8 cellular contexts compared by ENCODE assay signal in genomic region chr10:61835069-61835908, GRCh38.
DNase-seq lines count a peak whose midpoint lies in the region; ATAC-seq lines count a peak whose summit lies in the region.

No MANE protein-coding gene starts in this region.

- 49% methylated on average over 8 of the region's 8 CpGs for WGBS in right cardiac atrium

- H3K4me3 ChIP-seq in right cardiac atrium (ENCODE audit: low read length), result no peak overlapping the region

- ATAC-seq in HG03103 (IDR thresholded peaks at IDR 0.05; ENCODE audit: low read depth, unreplicated experiment) (peak; percentile 68), right cardiac atrium (peak; percentile 45 to 50), GM19395 (IDR thresholded peaks at IDR 0.05; ENCODE audit: unreplicated experiment) (no peak)
- no peak for ATAC-seq in naive thymus-derived CD8-positive, alpha-beta T cell

- intact Hi-C loops in activated CD4-positive, alpha-beta memory T cell treated with anti-CD3 and anti-CD28 coated beads for 36 hours (cut with micrococcal nuclease), result loop anchor here (1.0 to 10.0 kb wide), 3 partner anchors 47 to 1020 kb away; no protein-coding TSS in a partner anchor
- intact Hi-C loops in right cardiac atrium (cut with DNase I), result no loop called here

- no peak for DNase-seq in activated CD4-positive, alpha-beta memory T cell treated with anti-CD3 and anti-CD28 coated beads, Interleukin-2, amount 10 ng/mL, durations not matched to agents 7 days and 5 days
- no peak for DNase-seq in activated CD4-positive, alpha-beta memory T cell treated with anti-CD3 and anti-CD28 coated beads for 36 hours
- DNase-seq in T-helper 2 cell treated with Interferon-gamma antibody and Interleukin-4, amounts not matched to agents 5 μg/mL and 100 μg/mL, for 36 hours (ENCODE audit: low spot score), result no peak
- DNase-seq in right cardiac atrium (no peak), stromal cell of bone marrow (ENCODE audit: low read depth) (peak; percentile 70)
- no peak for DNase-seq in naive thymus-derived CD8-positive, alpha-beta T cell

- POLR2A ChIA-PET in activated CD4-positive, alpha-beta memory T cell treated with anti-CD3 and anti-CD28 coated beads, Interleukin-2, amount 10 ng/mL, durations not matched to agents 7 days and 5 days (lab: Charles Lee), result interaction anchor here (0.9 to 1.8 kb wide), 4 partner anchors 49 to 84 kb away, joined by 3 to 6 read pairs (median 4); partner anchors contain the start of gene ARID5B
- POLR2A ChIA-PET in activated CD4-positive, alpha-beta memory T cell treated with anti-CD3 and anti-CD28 coated beads for 36 hours (lab: Charles Lee), result no interaction called here
- POLR2A ChIA-PET in naive thymus-derived CD8-positive, alpha-beta T cell (lab: Charles Lee), result no interaction called here

- peak overlapping the region; percentile 80 for H3K27ac Mint-ChIP-seq in activated CD4-positive, alpha-beta memory T cell treated with anti-CD3 and anti-CD28 coated beads, Interleukin-2, amount 10 ng/mL, durations not matched to agents 7 days and 5 days
- H3K27ac Mint-ChIP-seq in activated CD4-positive, alpha-beta memory T cell treated with anti-CD3 and anti-CD28 coated beads for 36 hours, result no peak overlapping the region
- H3K27ac Mint-ChIP-seq in T-helper 2 cell treated with Interferon-gamma antibody and Interleukin-4, amounts not matched to agents 5 μg/mL and 100 μg/mL, for 36 hours, result peak overlapping the region; percentile 19
- H3K27ac Mint-ChIP-seq in naive thymus-derived CD8-positive, alpha-beta T cell, result no peak overlapping the region

- H3K9me3 ChIP-seq in right cardiac atrium (ENCODE audit: control insufficient read depth, low read length), result no peaks in the 10 kb centered on the region

- no peaks in the 10 kb centered on the region for H3K27me3 Mint-ChIP-seq in activated CD4-positive, alpha-beta memory T cell treated with anti-CD3 and anti-CD28 coated beads, Interleukin-2, amount 10 ng/mL, durations not matched to agents 7 days and 5 days
- H3K27me3 Mint-ChIP-seq in activated CD4-positive, alpha-beta memory T cell treated with anti-CD3 and anti-CD28 coated beads for 36 hours, result no peaks in the 10 kb centered on the region
- no peaks in the 10 kb centered on the region for H3K27me3 Mint-ChIP-seq in T-helper 2 cell treated with Interferon-gamma antibody and Interleukin-4, amounts not matched to agents 5 μg/mL and 100 μg/mL, for 36 hours (ENCODE audit: low read depth)
- H3K27me3 Mint-ChIP-seq in naive thymus-derived CD8-positive, alpha-beta T cell, result no peaks in the 10 kb centered on the region

- H3K27me3 ChIP-seq in right cardiac atrium (ENCODE audit: control insufficient read depth, insufficient read depth), result no peaks in the 10 kb centered on the region

- H3K9me3 Mint-ChIP-seq in activated CD4-positive, alpha-beta memory T cell treated with anti-CD3 and anti-CD28 coated beads, Interleukin-2, amount 10 ng/mL, durations not matched to agents 7 days and 5 days, result peaks cover 2% of the 10 kb centered on the region
- no peaks in the 10 kb centered on the region for H3K9me3 Mint-ChIP-seq in activated CD4-positive, alpha-beta memory T cell treated with anti-CD3 and anti-CD28 coated beads for 36 hours
- H3K9me3 Mint-ChIP-seq in T-helper 2 cell treated with Interferon-gamma antibody and Interleukin-4, amounts not matched to agents 5 μg/mL and 100 μg/mL, for 36 hours, result no peaks in the 10 kb centered on the region
- H3K9me3 Mint-ChIP-seq in naive thymus-derived CD8-positive, alpha-beta T cell, result no peaks in the 10 kb centered on the region

- no peak overlapping the region for H3K4me3 Mint-ChIP-seq in activated CD4-positive, alpha-beta memory T cell treated with anti-CD3 and anti-CD28 coated beads, Interleukin-2, amount 10 ng/mL, durations not matched to agents 7 days and 5 days
- H3K4me3 Mint-ChIP-seq in activated CD4-positive, alpha-beta memory T cell treated with anti-CD3 and anti-CD28 coated beads for 36 hours, result no peak overlapping the region
- no peak overlapping the region for H3K4me3 Mint-ChIP-seq in T-helper 2 cell treated with Interferon-gamma antibody and Interleukin-4, amounts not matched to agents 5 μg/mL and 100 μg/mL, for 36 hours
- no peak overlapping the region for H3K4me3 Mint-ChIP-seq in naive thymus-derived CD8-positive, alpha-beta T cell

- H3K4me1 Mint-ChIP-seq in activated CD4-positive, alpha-beta memory T cell treated with anti-CD3 and anti-CD28 coated beads, Interleukin-2, amount 10 ng/mL, durations not matched to agents 7 days and 5 days, result peaks cover 25% of the 10 kb centered on the region
- peaks cover 23% of the 10 kb centered on the region for H3K4me1 Mint-ChIP-seq in activated CD4-positive, alpha-beta memory T cell treated with anti-CD3 and anti-CD28 coated beads for 36 hours (ENCODE audit: low read depth)
- H3K4me1 Mint-ChIP-seq in T-helper 2 cell treated with Interferon-gamma antibody and Interleukin-4, amounts not matched to agents 5 μg/mL and 100 μg/mL, for 36 hours (ENCODE audit: low read depth), result peaks cover 25% of the 10 kb centered on the region
- no peaks in the 10 kb centered on the region for H3K4me1 Mint-ChIP-seq in naive thymus-derived CD8-positive, alpha-beta T cell

- H3K4me1 ChIP-seq in right cardiac atrium (ENCODE audit: control insufficient read depth, insufficient read depth, low read length), result peaks cover 4% of the 10 kb centered on the region

- CTCF ChIA-PET in activated CD4-positive, alpha-beta memory T cell treated with anti-CD3 and anti-CD28 coated beads, Interleukin-2, amount 10 ng/mL, durations not matched to agents 7 days and 5 days (lab: Charles Lee), result interaction anchor here (0.6 to 4.0 kb wide), 10 partner anchors 17 to 99 kb away, joined by 3 to 75 read pairs (median 5); partner anchors contain the start of gene ARID5B
- CTCF ChIA-PET in activated CD4-positive, alpha-beta memory T cell treated with anti-CD3 and anti-CD28 coated beads for 36 hours (lab: Charles Lee), result interaction anchor here (0.5 to 4.1 kb wide), 11 partner anchors 10 to 102 kb away, joined by 3 to 46 read pairs (median 4); no protein-coding TSS in a partner anchor

- H3K27ac ChIP-seq in right cardiac atrium (ENCODE audit: low read length), result no peak overlapping the region

- no peaks in the 10 kb centered on the region for H3K36me3 Mint-ChIP-seq in activated CD4-positive, alpha-beta memory T cell treated with anti-CD3 and anti-CD28 coated beads, Interleukin-2, amount 10 ng/mL, durations not matched to agents 7 days and 5 days (ENCODE audit: low read depth)
- no peaks in the 10 kb centered on the region for H3K36me3 Mint-ChIP-seq in activated CD4-positive, alpha-beta memory T cell treated with anti-CD3 and anti-CD28 coated beads for 36 hours
- no peaks in the 10 kb centered on the region for H3K36me3 Mint-ChIP-seq in T-helper 2 cell treated with Interferon-gamma antibody and Interleukin-4, amounts not matched to agents 5 μg/mL and 100 μg/mL, for 36 hours (ENCODE audit: low read depth)
- H3K36me3 Mint-ChIP-seq in naive thymus-derived CD8-positive, alpha-beta T cell, result no peaks in the 10 kb centered on the region

Comparison
In these comparisons a context has a peak if more than half of its experiments do, and no peak if none do; other contexts are left out.
1. H3K27ac Mint-ChIP-seq: peak in activated CD4-positive, alpha-beta memory T cell treated with anti-CD3 and anti-CD28 coated beads, Interleukin-2, amount 10 ng/mL, durations not matched to agents 7 days and 5 days (single experiment) and T-helper 2 cell treated with Interferon-gamma antibody and Interleukin-4, amounts not matched to agents 5 μg/mL and 100 μg/mL, for 36 hours (single experiment); none in activated CD4-positive, alpha-beta memory T cell treated with anti-CD3 and anti-CD28 coated beads for 36 hours (single experiment) and naive thymus-derived CD8-positive, alpha-beta T cell (0 of 10).
2. ATAC-seq: peak in HG03103 (single experiment) and right cardiac atrium (2 of 2); none in naive thymus-derived CD8-positive, alpha-beta T cell (0 of 2) and GM19395 (single experiment).